8 cellular contexts compared by ENCODE assay signal in genomic region chr17:28718317-28718672, GRCh38. TPM values are rescaled to one million over a fixed set of nuclear protein-coding genes. Genes with fewer than 3 reads are reported as not detected.
A peak's percentile ranks its signal among the peaks of the same experiment; 100 is the strongest.
DNase-seq lines count a peak whose midpoint lies in the region; ATAC-seq and TF ChIP-seq lines count a peak whose summit lies in the region.

No MANE protein-coding gene starts in this region.

- WGBS in right lobe of liver (ENCODE audit: insufficient coverage, low coverage, low lambda C conversion rate, missing lambda C conversion rate): 52% methylated on average over 10 of the region's 11 CpGs

- peaks cover 10% of the 10 kb centered on the region for H3K27me3 Mint-ChIP-seq in activated naive CD4-positive, alpha-beta T cell treated with anti-CD3 and anti-CD28 coated beads, Interleukin-2, amount 50 U/mL, for 24 hours
- H3K27me3 Mint-ChIP-seq in type B pancreatic cell: no peaks in the 10 kb centered on the region

- H3K9me3 Mint-ChIP-seq in activated naive CD4-positive, alpha-beta T cell treated with anti-CD3 and anti-CD28 coated beads, Interleukin-2, amount 50 U/mL, for 24 hours: no peaks in the 10 kb centered on the region
- H3K9me3 Mint-ChIP-seq in type B pancreatic cell: no peaks in the 10 kb centered on the region

- peaks cover 2 to 24% (median 14%) of the 10 kb centered on the region in 4 donors for H3K36me3 ChIP-seq in right lobe of liver

- ATAC-seq in right lobe of liver (no peak), GM19328 (IDR thresholded peaks at IDR 0.05; ENCODE audit: unreplicated experiment) (no peak)

- peaks cover 0 to 20% (median 7%) of the 10 kb centered on the region in 4 donors for H3K4me1 ChIP-seq in right lobe of liver

- no peak for TF ChIP-seq CTCF in astrocyte of the spinal cord (IDR thresholded peaks at IDR 0.05; ENCODE audit: low read depth, low read length)
- no peak for TF ChIP-seq CTCF in right lobe of liver (IDR thresholded peaks at IDR 0.05)
- no peak for TF ChIP-seq CTCF in type B pancreatic cell (conservative IDR thresholded peaks at IDR 0.05)

- H3K4me3 ChIP-seq in astrocyte of the spinal cord (ENCODE audit: low read depth, low read length) (peak overlapping the region; percentile 64), right lobe of liver (no peak overlapping the region)

- intact Hi-C loops in right lobe of liver (cut with DNase I): no loop called here

- H3K4me3 Mint-ChIP-seq in activated naive CD4-positive, alpha-beta T cell treated with anti-CD3 and anti-CD28 coated beads, Interleukin-2, amount 50 U/mL, for 24 hours: peak overlapping the region; percentile 73
- peak overlapping the region; percentile 84 for H3K4me3 Mint-ChIP-seq in type B pancreatic cell

- no peak for DNase-seq in activated naive CD4-positive, alpha-beta T cell (lab: John Stamatoyannopoulos, UW)
- DNase-seq in astrocyte of the spinal cord (ENCODE audit: low read depth, low spot score) (no peak), right lobe of liver (no peak), type B pancreatic cell (ENCODE audit: extremely low spot score, unreplicated experiment) (no peak), nucleus accumbens (lab: John Stamatoyannopoulos, UW) (no peak)
- no peak for DNase-seq in NK-92 treated with Interleukin-12 subunit alpha and Interleukin-12 subunit beta, amount 100 ng/mL, for 24 hours (lab: John Stamatoyannopoulos, UW)

- peak overlapping the region; percentile 47 to 59 (median 51) for H3K27ac ChIP-seq in right lobe of liver

- no peaks in the 10 kb centered on the region for H3K27me3 ChIP-seq in right lobe of liver

- no peak for TF ChIP-seq POLR2A in right lobe of liver (IDR thresholded peaks at IDR 0.05)

- H3K27ac Mint-ChIP-seq in activated naive CD4-positive, alpha-beta T cell treated with anti-CD3 and anti-CD28 coated beads, Interleukin-2, amount 50 U/mL, for 24 hours: peak overlapping the region; percentile 25
- peak overlapping the region; percentile 92 for H3K27ac Mint-ChIP-seq in type B pancreatic cell

- no peaks in the 10 kb centered on the region for H3K9me3 ChIP-seq in right lobe of liver

- peaks cover 23% of the 10 kb centered on the region for H3K36me3 Mint-ChIP-seq in activated naive CD4-positive, alpha-beta T cell treated with anti-CD3 and anti-CD28 coated beads, Interleukin-2, amount 50 U/mL, for 24 hours
- peaks cover 37% of the 10 kb centered on the region for H3K36me3 Mint-ChIP-seq in type B pancreatic cell

- H3K4me1 Mint-ChIP-seq in activated naive CD4-positive, alpha-beta T cell treated with anti-CD3 and anti-CD28 coated beads, Interleukin-2, amount 50 U/mL, for 24 hours: peaks cover 24% of the 10 kb centered on the region
- peaks cover 33% of the 10 kb centered on the region for H3K4me1 Mint-ChIP-seq in type B pancreatic cell (ENCODE audit: unreplicated experiment)

- in situ Hi-C loops in astrocyte of the spinal cord (cut with HindIII; ENCODE audit: low sequenced_read_pairs): no loop called here

RNA-seq across cellular contexts. Expression of gene RAB34, which starts 0.6 kb away (rescaled TPM):
- total RNA-seq in right lobe of liver (10 to 100 TPM in 1 of 6 experiments, 1 to 10 TPM in 5; 2.5 to 12.5 (median 4.7) TPM), type B pancreatic cell (ENCODE audit: low replicate concordance) (54.2 and 133 TPM in 2 replicates)

RNA-seq across cellular contexts. Expression of gene RPL23A, which starts 1.5 kb away (rescaled TPM):
- 100 to 1,000 TPM; 212 to 464 (median 362) TPM for total RNA-seq in right lobe of liver
- 1,717 and 1,950 TPM in 2 replicates for total RNA-seq in type B pancreatic cell (ENCODE audit: low replicate concordance)

RNA-seq across cellular contexts. Expression of gene PROCA1, which starts 6.6 kb away (rescaled TPM):
- total RNA-seq in right lobe of liver: under 1 TPM in 5 of 6 experiments, not detected in 1; 0.18 to 0.97 (median 0.54) TPM
- 3.0 and 9.2 TPM in 2 replicates for total RNA-seq in type B pancreatic cell (ENCODE audit: low replicate concordance)

RNA-seq across cellular contexts. Expression of gene TLCD1, which starts 7.7 kb away (rescaled TPM):
- 10 to 100 TPM in 1 of 6 experiments, 1 to 10 TPM in 5; 2.9 to 11.0 (median 7.0) TPM for total RNA-seq in right lobe of liver
- 18.6 and 40.2 TPM in 2 replicates for total RNA-seq in type B pancreatic cell (ENCODE audit: low replicate concordance)

RNA-seq across cellular contexts. Expression of gene NEK8, which starts 10.3 kb away (rescaled TPM):
- 1 to 10 TPM; 1.6 to 5.4 (median 3.2) TPM for total RNA-seq in right lobe of liver
- total RNA-seq in type B pancreatic cell (ENCODE audit: low replicate concordance): 8.7 and 9.5 TPM in 2 replicates
